ENCODE assay signal across 9 cellular contexts in the genomic region with DNA sequence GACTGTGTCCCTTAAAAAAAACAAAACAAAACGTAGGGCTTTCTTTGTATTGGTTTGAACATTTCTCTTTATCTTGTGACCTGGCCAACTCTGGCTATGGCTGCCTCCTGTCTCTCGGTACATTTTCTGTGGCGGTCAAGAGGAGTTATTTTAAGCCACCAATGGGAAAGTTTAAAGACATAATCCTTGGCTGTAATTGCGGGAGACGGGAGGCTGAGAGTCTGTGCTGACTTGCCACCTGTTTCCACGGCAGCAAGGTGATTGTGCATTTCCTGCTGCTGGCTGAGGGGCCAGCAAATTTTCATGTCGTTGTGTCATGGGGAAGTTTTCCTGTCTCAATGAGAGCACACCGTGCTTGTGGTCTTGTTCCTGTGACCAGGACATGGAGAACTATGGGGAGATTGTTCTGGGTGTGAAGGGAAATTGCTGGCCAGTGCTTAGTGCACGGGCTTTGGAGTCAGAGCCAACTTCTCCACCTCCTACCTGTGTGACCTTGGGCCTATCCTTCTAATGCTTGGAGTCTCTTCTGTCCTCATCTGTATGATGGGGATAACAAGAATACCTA. TPM values are rescaled to one million over a fixed set of nuclear protein-coding genes. Genes with fewer than 3 reads are reported as not detected.
A peak's percentile ranks its signal among the peaks of the same experiment; 100 is the strongest.
DNase-seq lines count a peak whose midpoint lies in the region; ATAC-seq, FAIRE-seq and TF ChIP-seq lines count a peak whose summit lies in the region.
"Had no signal": no experiment of that assay in that cellular context is flagged by ENCODE, and none has a peak within 500 bp of the region (broad histone marks: within the 10 kb centered on the region; RNA-seq: fewer than 3 reads in every experiment).

No MANE protein-coding gene starts in this region.

- H2BK12ac ChIP-seq in trophoblast cell (ENCODE audit: low read length) = no peak overlapping the region

- H4K20me1 ChIP-seq in OCI-LY1 (ENCODE audit: insufficient read depth, low read length) = no peaks in the 10 kb centered on the region
- H4K20me1 ChIP-seq in endothelial cell of umbilical vein (replicated peaks; ENCODE audit: control insufficient read depth, extremely low read depth, insufficient read depth, low read length) = no peaks in the 10 kb centered on the region

- no peaks in the 10 kb centered on the region for H3K9me3 Mint-ChIP-seq in activated T-cell treated with anti-CD3 and anti-CD28 coated beads, Interleukin-2, amount 50 U/mL, for 24 hours

- peak overlapping the region; percentile 58 for H3K27ac Mint-ChIP-seq in activated T-cell treated with anti-CD3 and anti-CD28 coated beads, Interleukin-2, amount 50 U/mL, for 24 hours

- H3K79me2 ChIP-seq in OCI-LY1 (ENCODE audit: insufficient read depth, low read length) = peaks cover 95% of the 10 kb centered on the region
- no peaks in the 10 kb centered on the region for H3K79me2 ChIP-seq in endothelial cell of umbilical vein (ENCODE audit: control insufficient read depth, insufficient read depth, low read length)
- H3K79me2 ChIP-seq in trophoblast cell (ENCODE audit: control insufficient read depth, insufficient read depth, low read length, poor library complexity) = no peaks in the 10 kb centered on the region

- H3K9ac ChIP-seq in OCI-LY1 (ENCODE audit: low read length) = peak overlapping the region; percentile 40
- no peak overlapping the region for H3K9ac ChIP-seq in endothelial cell of umbilical vein (replicated peaks; ENCODE audit: extremely low read depth, insufficient read depth, low read length)
- H3K9ac ChIP-seq in trophoblast cell (ENCODE audit: low read length) = no peak overlapping the region

- TF ChIP-seq POLR2A in endothelial cell of umbilical vein (IDR thresholded peaks at IDR 0.05; ENCODE audit: low read depth, low read length) = no peak

- no peak overlapping the region for H4K91ac ChIP-seq in trophoblast cell (ENCODE audit: low read depth, low read length)

- dilution Hi-C loops in endothelial cell of umbilical vein (cut with MboI; ENCODE audit: extremely low pct_ligation_motif_present, low sequenced_read_pairs) = no loop called here

- no peak overlapping the region for H3K23ac ChIP-seq in trophoblast cell (ENCODE audit: low read length)

- no peak overlapping the region for H4K8ac ChIP-seq in trophoblast cell (ENCODE audit: low read depth, low read length)

- H3K4me1 ChIP-seq in OCI-LY1 (ENCODE audit: insufficient read depth, low read length, severe bottlenecking) (peaks cover 93% of the 10 kb centered on the region), endothelial cell of umbilical vein (ENCODE audit: control insufficient read depth, extremely low read depth, insufficient read depth, low read length) (peaks cover 5% of the 10 kb centered on the region), trophoblast cell (ENCODE audit: control insufficient read depth in 1 of 2, insufficient read depth in 2 of 2, low read length in 2 of 2) (peaks cover 5 to 6% of the 10 kb centered on the region in 2 experiments)

- CTCF ChIA-PET in endothelial cell of umbilical vein (lab: Charles Lee) (no interaction called here), RWPE1 (lab: Yijun Ruan, JAX) (interaction anchor here (0.6 kb wide), 2 partner anchors 57 to 115 kb away, joined by 3 to 4 read pairs; no protein-coding TSS in a partner anchor)

- intact Hi-C loops in endothelial cell of umbilical vein (cut with micrococcal nuclease) = no loop called here

- no peaks in the 10 kb centered on the region for H3K27me3 Mint-ChIP-seq in activated T-cell treated with anti-CD3 and anti-CD28 coated beads, Interleukin-2, amount 50 U/mL, for 24 hours

- no peaks in the 10 kb centered on the region for H3K9me2 ChIP-seq in OCI-LY1 (ENCODE audit: low read depth, low read length)

- H2AFZ ChIP-seq in OCI-LY1 (ENCODE audit: low read length) (no peak overlapping the region), endothelial cell of umbilical vein (ENCODE audit: low read depth, low read length) (peak overlapping the region; percentile 1), trophoblast cell (ENCODE audit: insufficient read depth, low read length, poor library complexity) (no peak overlapping the region)

- no peak overlapping the region for H2AK5ac ChIP-seq in trophoblast cell (ENCODE audit: low read length)

- no peak overlapping the region for H3K14ac ChIP-seq in trophoblast cell (ENCODE audit: low read length)

- no TSS peak for BruUV-seq in endothelial cell of umbilical vein (replicated peaks; lab: Mats Ljungman, UMichigan)

- H2BK5ac ChIP-seq in trophoblast cell (ENCODE audit: low read depth, low read length, poor library complexity) = no peak overlapping the region

- H3K27me3 ChIP-seq in OCI-LY1 (ENCODE audit: insufficient read depth, low read length) (no peaks in the 10 kb centered on the region), endothelial cell of umbilical vein (ENCODE audit: control insufficient read depth in 2 of 2, insufficient read depth in 2 of 2, low read length in 2 of 2) (no peaks in the 10 kb centered on the region), trophoblast cell (ENCODE audit: insufficient read depth, low read length) (no peaks in the 10 kb centered on the region)

- WGBS in trophoblast cell (ENCODE audit: extremely low coverage, insufficient coverage, insufficient read length) = no CpG with 5 or more reads among the region's 9 CpGs

- H3K9me1 ChIP-seq in endothelial cell of umbilical vein (replicated peaks; ENCODE audit: control insufficient read depth, extremely low read depth, insufficient read depth, low read length) = no peaks in the 10 kb centered on the region

- ATAC-seq in HG03159 (IDR thresholded peaks at IDR 0.05; ENCODE audit: unreplicated experiment) = no peak

- peaks cover 65% of the 10 kb centered on the region for H3K4me1 Mint-ChIP-seq in activated T-cell treated with anti-CD3 and anti-CD28 coated beads, Interleukin-2, amount 50 U/mL, for 24 hours (ENCODE audit: low read depth)

- H3F3A ChIP-seq in OCI-LY1 (ENCODE audit: insufficient read depth, low read length) = no peaks in the 10 kb centered on the region

- H3K4me3 Mint-ChIP-seq in activated T-cell treated with anti-CD3 and anti-CD28 coated beads, Interleukin-2, amount 50 U/mL, for 24 hours = peak overlapping the region; percentile 51

- H3K4me2 ChIP-seq in OCI-LY1 (ENCODE audit: low read length) = peak overlapping the region; percentile 56
- H3K4me2 ChIP-seq in endothelial cell of umbilical vein (ENCODE audit: insufficient read depth, low read length) = no peak overlapping the region
- H3K4me2 ChIP-seq in trophoblast cell (ENCODE audit: low read length) = peak overlapping the region; percentile 25

- H3K27ac ChIP-seq in OCI-LY1 (ENCODE audit: low read depth, low read length, poor library complexity, severe bottlenecking) (peak overlapping the region; percentile 88), endothelial cell of umbilical vein (ENCODE audit: insufficient read depth, low read depth, low read length) (no peak overlapping the region), trophoblast cell (ENCODE audit: low read depth, low read length) (no peak overlapping the region), RWPE1 (no peak overlapping the region)

- H3K36me3 Mint-ChIP-seq in activated T-cell treated with anti-CD3 and anti-CD28 coated beads, Interleukin-2, amount 50 U/mL, for 24 hours (ENCODE audit: low read depth) = peaks cover 13% of the 10 kb centered on the region

- peak overlapping the region; percentile 48 for H3K4me3 ChIP-seq in OCI-LY1 (ENCODE audit: low read depth, low read length, poor library complexity, severe bottlenecking)
- no peak overlapping the region for H3K4me3 ChIP-seq in endothelial cell of umbilical vein (replicated peaks in 1 of 3; ENCODE audit: insufficient read depth in 1 of 3, low read depth in 1 of 3, low read length in 3 of 3)
- H3K4me3 ChIP-seq in trophoblast cell (ENCODE audit: low read depth, low read length) = no peak overlapping the region

- H4K12ac ChIP-seq in trophoblast cell (ENCODE audit: low read depth, low read length) = no peak overlapping the region

- no peak for DNase-seq in activated T-cell treated with anti-CD3 and anti-CD28 coated beads, Interleukin-2, amount 50 U/mL, for 24 hours
- DNase-seq in activated T-cell treated with anti-CD3 and anti-CD28 coated beads, Interleukin-2, amount 50 U/mL, for 48 hours = no peak
- DNase-seq in endothelial cell of umbilical vein (ENCODE audit: low read depth, low spot score) (peak; percentile 33), trophoblast cell (no peak), RWPE1 (ENCODE audit: low spot score) (no peak), medulla oblongata (ENCODE audit: extremely low spot score) (no peak)

- no peak for FAIRE-seq in endothelial cell of umbilical vein (lab: Jason Lieb, UNC)
- FAIRE-seq: G401.6 had no signal

- no peaks in the 10 kb centered on the region for H3K79me1 ChIP-seq in trophoblast cell (ENCODE audit: low read length)

- H3K18ac ChIP-seq in trophoblast cell (ENCODE audit: low read length) = no peak overlapping the region

- H3K9me3 ChIP-seq in OCI-LY1 (ENCODE audit: low read length) = no peaks in the 10 kb centered on the region
- no peaks in the 10 kb centered on the region for H3K9me3 ChIP-seq in endothelial cell of umbilical vein (replicated peaks; ENCODE audit: control insufficient read depth, insufficient read depth, low read length)
- H3K9me3 ChIP-seq in trophoblast cell (ENCODE audit: insufficient read depth, low read depth, low read length) = no peaks in the 10 kb centered on the region

- no peak for TF ChIP-seq CTCF in OCI-LY1 (IDR thresholded peaks at IDR 0.05; ENCODE audit: low read length)
- TF ChIP-seq CTCF in endothelial cell of umbilical vein (IDR thresholded peaks at IDR 0.05; ENCODE audit: extremely low read depth in 1 of 2, insufficient read depth in 1 of 2, low read depth in 1 of 2, low read length in 2 of 2) = no peak
- TF ChIP-seq CTCF in RWPE1 (conservative IDR thresholded peaks at IDR 0.05; ENCODE audit: low read depth) = no peak

- no peak overlapping the region for H2BK120ac ChIP-seq in trophoblast cell (ENCODE audit: insufficient read depth, low read length, poor library complexity)

- POLR2A ChIA-PET in endothelial cell of umbilical vein (lab: Charles Lee) (no interaction called here), RWPE1 (lab: Yijun Ruan, JAX; ENCODE audit: low non-redundant PET) (no interaction called here)

- H3K36me3 ChIP-seq in OCI-LY1 (ENCODE audit: insufficient read depth, low read length) (peaks cover 26% of the 10 kb centered on the region), endothelial cell of umbilical vein (ENCODE audit: control insufficient read depth in 2 of 2, extremely low read depth in 1 of 2, insufficient read depth in 2 of 2, low read length in 2 of 2) (no peaks in the 10 kb centered on the region), trophoblast cell (ENCODE audit: control insufficient read depth in 1 of 2, insufficient read depth in 2 of 2, low read length in 2 of 2) (no peaks in the 10 kb centered on the region)

- no peak overlapping the region for H3K4ac ChIP-seq in trophoblast cell (ENCODE audit: low read depth, low read length)

RNA-seq across cellular contexts. Expression of gene PTPRJ, which starts 11.0 kb away (rescaled TPM):
- total RNA-seq in endothelial cell of umbilical vein = 7.7 and 8.8 TPM in 2 replicates
- polyA plus RNA-seq in endothelial cell of umbilical vein = 2.3 and 3.1 TPM in 2 replicates
- 3.2 and 3.4 TPM in 2 replicates for polyA plus RNA-seq in endothelial cell of umbilical vein (2011; cell fraction: cytosol; rRNA removed)
- polyA plus RNA-seq in endothelial cell of umbilical vein (2011; cell fraction: nucleus; rRNA removed) = 5.8 and 6.2 TPM in 2 replicates
- 8.9 and 9.5 TPM in 2 replicates for polyA plus RNA-seq in endothelial cell of umbilical vein (2012)
- polyA minus RNA-seq in endothelial cell of umbilical vein = 7.1 and 10.1 TPM in 2 replicates
- polyA minus RNA-seq in endothelial cell of umbilical vein (2011; cell fraction: cytosol; rRNA and poly(A)+ RNA removed) = 14.0 TPM
- polyA minus RNA-seq in endothelial cell of umbilical vein (2011; cell fraction: nucleus; rRNA and poly(A)+ RNA removed) = 5.7 and 6.3 TPM in 2 replicates
- 5.4 TPM in 2 replicates for polyA plus RNA-seq in trophoblast cell (2013)
